Comparison of ENCODE assay signal across 1 cellular context in the genomic region with DNA sequence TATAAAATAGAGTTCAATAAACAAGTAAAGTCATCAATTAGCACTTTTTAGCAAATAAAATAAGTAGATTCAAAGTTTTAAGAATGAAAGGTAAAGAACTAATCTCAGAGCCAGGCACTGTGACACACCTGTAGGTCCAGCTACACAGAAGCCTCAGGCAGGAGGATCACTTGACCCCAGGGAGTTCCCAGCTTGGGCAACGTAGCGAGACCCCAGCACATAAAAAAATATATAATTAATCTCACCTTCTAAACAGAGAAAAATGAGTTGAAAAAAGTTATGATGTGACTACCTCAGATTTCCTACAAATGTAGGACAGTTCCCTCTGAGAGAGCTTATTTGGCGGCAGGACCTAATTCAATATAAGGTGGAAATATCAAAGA.
TF ChIP-seq lines count a peak whose summit lies in the region.

No MANE protein-coding gene starts in this region.

TF ChIP-seq in GM23338, 12 proteins besides CTCF, POLR2A, EP300 and RAD21:
- TF ChIP-seq, protein P1, sequence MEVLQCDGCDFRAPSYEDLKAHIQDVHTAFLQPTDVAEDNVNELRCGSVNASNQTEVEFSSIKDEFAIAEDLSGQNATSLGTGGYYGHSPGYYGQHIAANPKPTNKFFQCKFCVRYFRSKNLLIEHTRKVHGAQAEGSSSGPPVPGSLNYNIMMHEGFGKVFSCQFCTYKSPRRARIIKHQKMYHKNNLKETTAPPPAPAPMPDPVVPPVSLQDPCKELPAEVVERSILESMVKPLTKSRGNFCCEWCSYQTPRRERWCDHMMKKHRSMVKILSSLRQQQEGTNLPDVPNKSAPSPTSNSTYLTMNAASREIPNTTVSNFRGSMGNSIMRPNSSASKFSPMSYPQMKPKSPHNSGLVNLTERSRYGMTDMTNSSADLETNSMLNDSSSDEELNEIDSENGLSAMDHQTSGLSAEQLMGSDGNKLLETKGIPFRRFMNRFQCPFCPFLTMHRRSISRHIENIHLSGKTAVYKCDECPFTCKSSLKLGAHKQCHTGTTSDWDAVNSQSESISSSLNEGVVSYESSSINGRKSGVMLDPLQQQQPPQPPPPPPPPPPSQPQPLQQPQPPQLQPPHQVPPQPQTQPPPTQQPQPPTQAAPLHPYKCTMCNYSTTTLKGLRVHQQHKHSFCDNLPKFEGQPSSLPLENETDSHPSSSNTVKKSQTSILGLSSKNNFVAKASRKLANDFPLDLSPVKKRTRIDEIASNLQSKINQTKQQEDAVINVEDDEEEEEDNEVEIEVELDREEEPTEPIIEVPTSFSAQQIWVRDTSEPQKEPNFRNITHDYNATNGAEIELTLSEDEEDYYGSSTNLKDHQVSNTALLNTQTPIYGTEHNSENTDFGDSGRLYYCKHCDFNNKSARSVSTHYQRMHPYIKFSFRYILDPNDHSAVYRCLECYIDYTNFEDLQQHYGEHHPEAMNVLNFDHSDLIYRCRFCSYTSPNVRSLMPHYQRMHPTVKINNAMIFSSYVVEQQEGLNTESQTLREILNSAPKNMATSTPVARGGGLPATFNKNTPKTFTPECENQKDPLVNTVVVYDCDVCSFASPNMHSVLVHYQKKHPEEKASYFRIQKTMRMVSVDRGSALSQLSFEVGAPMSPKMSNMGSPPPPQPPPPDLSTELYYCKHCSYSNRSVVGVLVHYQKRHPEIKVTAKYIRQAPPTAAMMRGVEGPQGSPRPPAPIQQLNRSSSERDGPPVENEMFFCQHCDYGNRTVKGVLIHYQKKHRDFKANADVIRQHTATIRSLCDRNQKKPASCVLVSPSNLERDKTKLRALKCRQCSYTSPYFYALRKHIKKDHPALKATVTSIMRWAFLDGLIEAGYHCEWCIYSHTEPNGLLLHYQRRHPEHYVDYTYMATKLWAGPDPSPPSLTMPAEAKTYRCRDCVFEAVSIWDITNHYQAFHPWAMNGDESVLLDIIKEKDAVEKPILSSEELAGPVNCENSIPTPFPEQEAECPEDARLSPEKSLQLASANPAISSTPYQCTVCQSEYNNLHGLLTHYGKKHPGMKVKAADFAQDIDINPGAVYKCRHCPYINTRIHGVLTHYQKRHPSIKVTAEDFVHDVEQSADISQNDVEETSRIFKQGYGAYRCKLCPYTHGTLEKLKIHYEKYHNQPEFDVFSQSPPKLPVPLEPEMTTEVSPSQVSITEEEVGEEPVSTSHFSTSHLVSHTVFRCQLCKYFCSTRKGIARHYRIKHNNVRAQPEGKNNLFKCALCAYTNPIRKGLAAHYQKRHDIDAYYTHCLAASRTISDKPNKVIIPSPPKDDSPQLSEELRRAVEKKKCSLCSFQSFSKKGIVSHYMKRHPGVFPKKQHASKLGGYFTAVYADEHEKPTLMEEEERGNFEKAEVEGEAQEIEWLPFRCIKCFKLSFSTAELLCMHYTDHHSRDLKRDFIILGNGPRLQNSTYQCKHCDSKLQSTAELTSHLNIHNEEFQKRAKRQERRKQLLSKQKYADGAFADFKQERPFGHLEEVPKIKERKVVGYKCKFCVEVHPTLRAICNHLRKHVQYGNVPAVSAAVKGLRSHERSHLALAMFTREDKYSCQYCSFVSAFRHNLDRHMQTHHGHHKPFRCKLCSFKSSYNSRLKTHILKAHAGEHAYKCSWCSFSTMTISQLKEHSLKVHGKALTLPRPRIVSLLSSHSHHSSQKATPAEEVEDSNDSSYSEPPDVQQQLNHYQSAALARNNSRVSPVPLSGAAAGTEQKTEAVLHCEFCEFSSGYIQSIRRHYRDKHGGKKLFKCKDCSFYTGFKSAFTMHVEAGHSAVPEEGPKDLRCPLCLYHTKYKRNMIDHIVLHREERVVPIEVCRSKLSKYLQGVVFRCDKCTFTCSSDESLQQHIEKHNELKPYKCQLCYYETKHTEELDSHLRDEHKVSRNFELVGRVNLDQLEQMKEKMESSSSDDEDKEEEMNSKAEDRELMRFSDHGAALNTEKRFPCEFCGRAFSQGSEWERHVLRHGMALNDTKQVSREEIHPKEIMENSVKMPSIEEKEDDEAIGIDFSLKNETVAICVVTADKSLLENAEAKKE (CRISPR knock-in tag; IDR thresholded peaks at IDR 0.05), result no peak
- TF ChIP-seq JUNB (IDR thresholded peaks at IDR 0.05; ENCODE audit: unreplicated experiment) (no peak), STAT1 (IDR thresholded peaks at IDR 0.05; ENCODE audit: unreplicated experiment) (no peak), EZH2 (IDR thresholded peaks at IDR 0.05; ENCODE audit: low read depth, unreplicated experiment) (no peak), ZNF114 (CRISPR knock-in tag; IDR thresholded peaks at IDR 0.05) (no peak), POLR2AphosphoS5 (IDR thresholded peaks at IDR 0.05; ENCODE audit: low read depth) (no peak), NANOG (IDR thresholded peaks at IDR 0.05; ENCODE audit: borderline replicate concordance) (no peak), ZNF331 (CRISPR knock-in tag; IDR thresholded peaks at IDR 0.05; ENCODE audit: low read depth) (no peak), CREB1 (CRISPR knock-in tag; IDR thresholded peaks at IDR 0.05; ENCODE audit: low read depth) (no peak), EZH2phosphoT487 (IDR thresholded peaks at IDR 0.05; ENCODE audit: unreplicated experiment) (no peak)
- TF ChIP-seq, protein P2, sequence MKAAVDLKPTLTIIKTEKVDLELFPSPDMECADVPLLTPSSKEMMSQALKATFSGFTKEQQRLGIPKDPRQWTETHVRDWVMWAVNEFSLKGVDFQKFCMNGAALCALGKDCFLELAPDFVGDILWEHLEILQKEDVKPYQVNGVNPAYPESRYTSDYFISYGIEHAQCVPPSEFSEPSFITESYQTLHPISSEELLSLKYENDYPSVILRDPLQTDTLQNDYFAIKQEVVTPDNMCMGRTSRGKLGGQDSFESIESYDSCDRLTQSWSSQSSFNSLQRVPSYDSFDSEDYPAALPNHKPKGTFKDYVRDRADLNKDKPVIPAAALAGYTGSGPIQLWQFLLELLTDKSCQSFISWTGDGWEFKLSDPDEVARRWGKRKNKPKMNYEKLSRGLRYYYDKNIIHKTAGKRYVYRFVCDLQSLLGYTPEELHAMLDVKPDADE (IDR thresholded peaks at IDR 0.05), result no peak
- TF ChIP-seq, protein P3, sequence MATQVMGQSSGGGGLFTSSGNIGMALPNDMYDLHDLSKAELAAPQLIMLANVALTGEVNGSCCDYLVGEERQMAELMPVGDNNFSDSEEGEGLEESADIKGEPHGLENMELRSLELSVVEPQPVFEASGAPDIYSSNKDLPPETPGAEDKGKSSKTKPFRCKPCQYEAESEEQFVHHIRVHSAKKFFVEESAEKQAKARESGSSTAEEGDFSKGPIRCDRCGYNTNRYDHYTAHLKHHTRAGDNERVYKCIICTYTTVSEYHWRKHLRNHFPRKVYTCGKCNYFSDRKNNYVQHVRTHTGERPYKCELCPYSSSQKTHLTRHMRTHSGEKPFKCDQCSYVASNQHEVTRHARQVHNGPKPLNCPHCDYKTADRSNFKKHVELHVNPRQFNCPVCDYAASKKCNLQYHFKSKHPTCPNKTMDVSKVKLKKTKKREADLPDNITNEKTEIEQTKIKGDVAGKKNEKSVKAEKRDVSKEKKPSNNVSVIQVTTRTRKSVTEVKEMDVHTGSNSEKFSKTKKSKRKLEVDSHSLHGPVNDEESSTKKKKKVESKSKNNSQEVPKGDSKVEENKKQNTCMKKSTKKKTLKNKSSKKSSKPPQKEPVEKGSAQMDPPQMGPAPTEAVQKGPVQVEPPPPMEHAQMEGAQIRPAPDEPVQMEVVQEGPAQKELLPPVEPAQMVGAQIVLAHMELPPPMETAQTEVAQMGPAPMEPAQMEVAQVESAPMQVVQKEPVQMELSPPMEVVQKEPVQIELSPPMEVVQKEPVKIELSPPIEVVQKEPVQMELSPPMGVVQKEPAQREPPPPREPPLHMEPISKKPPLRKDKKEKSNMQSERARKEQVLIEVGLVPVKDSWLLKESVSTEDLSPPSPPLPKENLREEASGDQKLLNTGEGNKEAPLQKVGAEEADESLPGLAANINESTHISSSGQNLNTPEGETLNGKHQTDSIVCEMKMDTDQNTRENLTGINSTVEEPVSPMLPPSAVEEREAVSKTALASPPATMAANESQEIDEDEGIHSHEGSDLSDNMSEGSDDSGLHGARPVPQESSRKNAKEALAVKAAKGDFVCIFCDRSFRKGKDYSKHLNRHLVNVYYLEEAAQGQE (IDR thresholded peaks at IDR 0.05; ENCODE audit: unreplicated experiment), result no peak
